9 cellular contexts compared by ENCODE assay signal in genomic region chr9:136343121-136343883, GRCh38. TPM values are rescaled to one million over a fixed set of nuclear protein-coding genes. Genes with fewer than 3 reads are reported as not detected.
DNase-seq lines count a peak whose midpoint lies in the region; ATAC-seq and TF ChIP-seq lines count a peak whose summit lies in the region.
"Had no signal": no experiment of that assay in that cellular context is flagged by ENCODE, and none has a peak within 500 bp of the region (broad histone marks: within the 10 kb centered on the region; RNA-seq: fewer than 3 reads in every experiment).

No MANE protein-coding gene starts in this region.

- H3K27ac ChIP-seq in adrenal gland: peak overlapping the region in 4 of 5 donors; percentile 48 to 81 (median 67)
- H3K27ac ChIP-seq in iPS-20b (ENCODE audit: low read length): no peak overlapping the region
- peak overlapping the region in 1 of 2 donors; percentile 21 for H3K27ac ChIP-seq in thoracic aorta
- H3K27ac ChIP-seq: neutrophil had no signal

- H3K36me3 ChIP-seq in adrenal gland (replicated peaks in 1 of 2) (no peaks in the 10 kb centered on the region), iPS-20b (ENCODE audit: insufficient read depth, low read depth, low read length) (no peaks in the 10 kb centered on the region), thoracic aorta (peaks cover 6% of the 10 kb centered on the region)
- H3K36me3 ChIP-seq: neutrophil had no signal

- H3K4me3 ChIP-seq in adrenal gland (peak overlapping the region in 1 of 4 donors; percentile 51), iPS-20b (ENCODE audit: low read length) (peak overlapping the region; percentile 66; the same call in 1 of the 2 replicates), thoracic aorta (peak overlapping the region; percentile 71)

- intact Hi-C loops in adrenal gland (cut with DNase I): no loop called here

- no peak for TF ChIP-seq CTCF in adrenal gland (IDR thresholded peaks at IDR 0.05)
- no peak for TF ChIP-seq CTCF in thoracic aorta (IDR thresholded peaks at IDR 0.05)

- ATAC-seq in thoracic aorta (ENCODE audit: insufficient number of reproducible peaks, low FRiP score, low read depth) (no peak), GM18498 (IDR thresholded peaks at IDR 0.05; ENCODE audit: unreplicated experiment) (no peak)

- peak overlapping the region; percentile 73 for H3K9ac ChIP-seq in iPS-20b (ENCODE audit: low read depth, low read length)

- H3K9me3 ChIP-seq in adrenal gland (replicated peaks in 1 of 3): no peaks in the 10 kb centered on the region
- no peaks in the 10 kb centered on the region for H3K9me3 ChIP-seq in iPS-20b (ENCODE audit: insufficient read depth, low read depth, low read length)
- H3K9me3 ChIP-seq in thoracic aorta: no peaks in the 10 kb centered on the region
- H3K9me3 ChIP-seq: neutrophil had no signal

- 20 to 55% (median 49%) methylated on average over 2 to 23 of the region's 23 CpGs for WGBS in adrenal gland, 4 donors

- no peak for TF ChIP-seq POLR2A in adrenal gland (IDR thresholded peaks at IDR 0.05)

- DNase-seq in adrenal gland (peak; percentile 62 to 90 (median 73)), thoracic aorta (ENCODE audit: low spot score) (no peak), DMS153 (lab: John Stamatoyannopoulos, UW) (no peak), inferior parietal cortex (ENCODE audit: extremely low spot score) (no peak)
- DNase-seq: DMS 273 treated with DMSO at 0.1 percent for 48 hours had no signal

- no peaks in the 10 kb centered on the region for H3K27me3 ChIP-seq in adrenal gland
- H3K27me3 ChIP-seq in iPS-20b (ENCODE audit: insufficient read depth, low read length): no peaks in the 10 kb centered on the region
- no peaks in the 10 kb centered on the region for H3K27me3 ChIP-seq in thoracic aorta (replicated peaks; ENCODE audit: insufficient read depth)
- H3K27me3 ChIP-seq: neutrophil had no signal

- H3K4me1 ChIP-seq in adrenal gland (replicated peaks in 1 of 2) (peaks cover 16 to 45% of the 10 kb centered on the region in 2 donors), iPS-20b (ENCODE audit: insufficient read depth, low read length) (no peaks in the 10 kb centered on the region), thoracic aorta (ENCODE audit: control insufficient read depth in 1 of 2, low read depth in 2 of 2) (peaks cover 4 to 40% of the 10 kb centered on the region in 2 donors)

RNA-seq across cellular contexts. Expression of gene GPSM1, which starts 16.0 kb away (rescaled TPM):
- total RNA-seq in adrenal gland (10 to 100 TPM in 7 of 8 donors, 1 to 10 TPM in 1; 9.9 to 50.4 (median 17.2) TPM), thoracic aorta (10 to 100 TPM; 29.2 to 33.6 TPM)
- polyA plus RNA-seq in adrenal gland: 10 to 100 TPM in 2 of 3 donors, 1 to 10 TPM in 1; 2.9 to 48.9 (median 31.5) TPM

RNA-seq across cellular contexts. Expression of gene DNLZ, which starts 20.2 kb away (rescaled TPM):
- total RNA-seq in adrenal gland: 10 to 100 TPM; 12.1 to 28.9 (median 18.3) TPM
- 10 to 100 TPM in 2 of 3 donors, 1 to 10 TPM in 1; 3.1 to 20.5 (median 14.7) TPM for polyA plus RNA-seq in adrenal gland
- 10 to 100 TPM; 39.4 to 41.3 TPM for total RNA-seq in thoracic aorta

RNA-seq across cellular contexts. Expression of gene CARD9, which starts 30.2 kb away (rescaled TPM):
- total RNA-seq in adrenal gland: 1 to 10 TPM; 1.1 to 5.8 (median 4.0) TPM
- polyA plus RNA-seq in adrenal gland: 10 to 100 TPM in 1 of 3 donors, 1 to 10 TPM in 1, under 1 TPM in 1; 0.35 to 10.6 (median 5.7) TPM
- 1 to 10 TPM; 1.4 to 6.6 TPM for total RNA-seq in thoracic aorta

RNA-seq across cellular contexts. Expression of gene CCDC187, which starts 39.4 kb away (rescaled TPM):
- under 1 TPM in 7 of 8 donors, not detected in 1; 0.04 to 0.19 (median 0.09) TPM for total RNA-seq in adrenal gland
- polyA plus RNA-seq in adrenal gland: under 1 TPM; under 0.01 to 0.08 (median 0.04) TPM
- not detected for total RNA-seq in thoracic aorta
- total RNA-seq: glomerular endothelial cell had no signal

RNA-seq across cellular contexts. Expression of gene SNAPC4, which starts 56.7 kb away (rescaled TPM):
- total RNA-seq in adrenal gland (10 to 100 TPM in 1 of 8 donors, 1 to 10 TPM in 7; 3.3 to 10.6 (median 5.6) TPM), thoracic aorta (1 to 10 TPM; 8.0 to 8.5 TPM)
- polyA plus RNA-seq in adrenal gland: 10 to 100 TPM in 1 of 3 donors, 1 to 10 TPM in 2; 3.4 to 20.1 (median 8.3) TPM

Comparison
In these comparisons a context has a peak if more than half of its experiments do, and no peak if none do; other contexts are left out.
1. DNase-seq: peak in adrenal gland (7 of 7); none in thoracic aorta (single experiment), DMS153 (single experiment) and inferior parietal cortex (single experiment).